Comparison of ENCODE assay signal across 8 cellular contexts in the genomic region with DNA sequence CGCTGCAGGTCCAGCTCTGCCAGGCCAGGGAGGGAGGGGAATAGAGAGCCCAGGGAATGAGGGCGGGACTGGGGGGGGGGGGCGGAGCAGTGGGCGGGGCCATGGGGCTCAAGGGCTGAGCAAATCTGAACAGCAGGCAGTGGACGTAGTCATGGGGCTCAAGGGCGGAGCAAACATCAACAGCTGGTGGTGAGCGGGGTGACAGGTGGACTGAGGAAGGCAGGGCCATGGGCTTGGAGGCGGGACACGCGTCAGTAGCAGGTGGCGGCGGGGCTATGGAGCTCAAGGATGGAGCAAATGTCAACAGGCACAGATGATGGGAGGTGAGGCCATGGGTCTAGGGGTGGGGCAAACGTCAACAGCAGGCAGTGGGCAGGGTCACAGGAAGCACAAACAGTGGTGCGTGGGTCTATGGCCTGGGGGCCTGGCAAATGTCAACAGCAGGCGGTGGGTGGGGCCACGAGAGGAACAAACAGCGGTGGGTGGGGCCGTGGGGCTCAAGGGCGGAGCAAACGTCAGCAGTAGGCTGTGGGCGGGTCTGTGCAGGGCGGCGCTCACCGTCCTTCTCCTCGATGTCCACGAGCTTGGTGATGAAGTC.
DNase-seq lines count a peak whose midpoint lies in the region; ATAC-seq and TF ChIP-seq lines count a peak whose summit lies in the region.
"Not testable (repeated sequence)": the region's sequence is repeated elsewhere in the genome, so short reads cannot be mapped to it uniquely, and the experiment has no call there.

No MANE protein-coding gene starts in this region.

- peak overlapping the region; percentile 90 for H3K27ac ChIP-seq in layer of hippocampus (ENCODE audit: low read depth, low read length)

- TF ChIP-seq CTCF in choroid plexus epithelial cell (conservative IDR thresholded peaks at IDR 0.05; ENCODE audit: low read depth, low read length), result not testable (repeated sequence)

- not testable (repeated sequence) for H3K27me3 ChIP-seq in layer of hippocampus (ENCODE audit: control insufficient read depth, insufficient read depth, low read length)

- peak overlapping the region; percentile 46 for H3K4me3 ChIP-seq in choroid plexus epithelial cell (ENCODE audit: low read depth, low read length)

- peak; percentile 67 for ATAC-seq in GM19351 (IDR thresholded peaks at IDR 0.05; ENCODE audit: unreplicated experiment)
- peak; percentile 69 for ATAC-seq in HG03280 (IDR thresholded peaks at IDR 0.05; ENCODE audit: unreplicated experiment)

- DNase-seq in AG08395 (ENCODE audit: low spot score), result peak; percentile 22
- DNase-seq in NCI-H526 treated with DMSO at 0.1 percent for 48 hours (lab: John Stamatoyannopoulos, UW), result peak; percentile 89
- peak; percentile 88 to 92 for DNase-seq in activated CD4-positive, alpha-beta T cell treated with anti-CD3 and anti-CD28 coated beads, Interleukin-2, amount 50 U/mL, for 48 hours
- peak; percentile 54 for DNase-seq in choroid plexus epithelial cell (ENCODE audit: low read depth)
- DNase-seq in stimulated activated CD4-positive, alpha-beta T cell treated with anti-CD3 and anti-CD28 coated beads, Interleukin-15, amount 100 ng/mL, for 48 hours (ENCODE audit: low read depth in 2 of 2), result peak; percentile 56 to 84

Comparison
In these comparisons a context has a peak if more than half of its experiments do, and no peak if none do; other contexts are left out.
1. Peak in every context shown above with its lines: DNase-seq, ATAC-seq, H3K4me3 ChIP-seq and H3K27ac ChIP-seq.
2. DNase-seq: peak in every context shown above with its lines; median percentile 90 in activated CD4-positive, alpha-beta T cell treated with anti-CD3 and anti-CD28 coated beads, Interleukin-2, amount 50 U/mL, for 48 hours; 89 in NCI-H526 treated with DMSO at 0.1 percent for 48 hours; 70 in stimulated activated CD4-positive, alpha-beta T cell treated with anti-CD3 and anti-CD28 coated beads, Interleukin-15, amount 100 ng/mL, for 48 hours; 54 in choroid plexus epithelial cell; 22 in AG08395.